Comparison of ENCODE assay signal across 1 cellular context in genomic region chr2:238428866-238429265, GRCh38.
TF ChIP-seq lines count a peak whose summit lies in the region.

No MANE protein-coding gene starts in this region.

TF ChIP-seq in GM23338, 12 proteins besides CTCF, POLR2A, EP300 and RAD21:
- TF ChIP-seq ZNF331 (CRISPR knock-in tag; IDR thresholded peaks at IDR 0.05; ENCODE audit: low read depth), result no peak
- no peak for TF ChIP-seq ZNF114 (CRISPR knock-in tag; IDR thresholded peaks at IDR 0.05)
- no peak for TF ChIP-seq ETS1 (IDR thresholded peaks at IDR 0.05)
